Comparison of ENCODE assay signal across 16 cellular contexts in the genomic region with DNA sequence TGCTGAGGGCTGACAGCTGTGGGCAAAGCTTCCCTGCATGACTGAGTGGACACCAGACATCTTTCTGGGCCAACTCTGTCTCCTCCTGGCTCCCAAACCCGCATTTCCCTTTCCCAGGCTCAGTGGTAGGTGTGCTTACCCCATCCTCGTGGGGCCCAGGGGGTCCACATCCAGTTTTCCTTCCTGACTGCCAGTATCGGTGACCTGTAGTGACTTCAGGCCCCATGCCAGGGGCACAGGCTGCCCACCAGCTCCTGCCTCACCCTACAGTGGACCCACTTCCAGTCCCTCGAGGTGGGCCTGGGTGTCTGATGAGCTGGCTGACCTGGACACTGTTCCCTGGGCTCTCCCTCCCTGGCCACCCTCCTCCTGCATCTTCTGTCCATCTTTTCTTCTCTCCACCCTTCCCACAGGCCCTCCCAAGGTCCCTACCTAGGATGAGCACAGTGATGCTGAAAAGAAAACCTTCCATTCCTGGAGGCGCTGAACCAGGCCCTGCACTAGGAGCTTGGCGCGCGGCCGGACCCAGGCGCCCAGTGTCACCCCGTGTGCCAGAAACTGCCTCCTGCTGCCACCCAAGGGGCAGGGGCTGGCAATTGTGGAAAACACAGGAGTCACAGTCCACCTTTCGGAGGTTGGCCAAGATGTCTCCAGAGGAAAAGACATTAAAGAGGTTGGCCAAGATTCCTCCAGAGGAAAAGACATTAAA.
"Had no signal": no experiment of that assay in that cellular context is flagged by ENCODE, and none has a peak within 500 bp of the region (broad histone marks: within the 10 kb centered on the region; RNA-seq: fewer than 3 reads in every experiment).

No MANE protein-coding gene starts in this region.

- H3K4me1 ChIP-seq: ascending aorta, psoas muscle, suprapubic skin had no signal

- H3K9me3 Mint-ChIP-seq: activated T-cell treated with anti-CD3 and anti-CD28 coated beads, Interleukin-2, amount 50 U/mL, for 72 hours; WTC11 had no signal

- DNase-seq: activated CD4-positive, alpha-beta T cell treated with anti-CD3 and anti-CD28 coated beads for 48 hours; activated gamma-delta T cell treated with Interleukin-2 at 50 U/mL for 16 hours; activated T-cell treated with anti-CD3 and anti-CD28 coated beads, Interleukin-2, amount 50 U/mL, for 72 hours; esophagus squamous epithelium; foreskin fibroblast; mesendoderm; nucleus accumbens; psoas muscle; SK-N-SH; spleen; stimulated activated naive CD4-positive, alpha-beta T cell treated with Interleukin-2 at 50 U/mL for 16 hours had no signal

- H3K9ac ChIP-seq: SK-N-SH had no signal

- H3K36me3 Mint-ChIP-seq: WTC11 had no signal

- H3K27ac Mint-ChIP-seq: activated T-cell treated with anti-CD3 and anti-CD28 coated beads, Interleukin-2, amount 50 U/mL, for 72 hours had no signal

- H3K4me3 Mint-ChIP-seq: activated T-cell treated with anti-CD3 and anti-CD28 coated beads, Interleukin-2, amount 50 U/mL, for 72 hours; WTC11 had no signal

- H3K9me3 ChIP-seq: ascending aorta, esophagus squamous epithelium, left lung, psoas muscle, SK-N-SH, spleen, suprapubic skin had no signal

- H3K27me3 ChIP-seq: ascending aorta had no signal

- H3K9me2 ChIP-seq: SK-N-SH had no signal

- H3K4me2 ChIP-seq: SK-N-SH had no signal

- ATAC-seq: activated T-cell treated with anti-CD3 and anti-CD28 coated beads, Interleukin-2, amount 50 U/mL, for 72 hours; psoas muscle; sciatic nerve had no signal

- H3K36me3 ChIP-seq: ascending aorta, esophagus squamous epithelium, left lung, spleen, suprapubic skin had no signal

- H3K27ac ChIP-seq: ascending aorta, psoas muscle, spleen, suprapubic skin had no signal

- H3K4me3 ChIP-seq: ascending aorta, esophagus squamous epithelium, left lung, psoas muscle, spleen, suprapubic skin had no signal
